Comparison of ENCODE assay signal across 13 cellular contexts in genomic region chr2:11158916-11159573, GRCh38.
"Had no signal": no experiment of that assay in that cellular context is flagged by ENCODE, and none has a peak within 500 bp of the region (broad histone marks: within the 10 kb centered on the region; RNA-seq: fewer than 3 reads in every experiment).

No MANE protein-coding gene starts in this region.

- H3K9me3 ChIP-seq: body of pancreas, mucosa of descending colon, pancreas, thoracic aorta had no signal

- H3K4me3 ChIP-seq: body of pancreas, mucosa of descending colon, smooth muscle cell, thoracic aorta had no signal

- DNase-seq: activated naive CD4-positive, alpha-beta T cell treated with Interleukin-2 at 50 U/mL for 16 hours; body of pancreas; kidney glomerular epithelial cell; mucosa of descending colon; naive B cell; stimulated activated CD4-positive, alpha-beta T cell treated with anti-CD3 and anti-CD28 coated beads, Interleukin-4, amount 100 ng/mL, for 24 hours; T-helper 1 cell; T-helper 9 cell had no signal

- H3K27me3 ChIP-seq: body of pancreas, pancreas had no signal

- ATAC-seq: body of pancreas; mucosa of descending colon; pancreas; sciatic nerve; stimulated activated memory B cell treated with anti-CD40 and anti-IgM and Interleukin-4, amounts not matched to agents 10 μg/mL and 1 μg/mL and 100 μg/mL, for 72 hours had no signal

- H3K36me3 ChIP-seq: pancreas had no signal

- H3K27ac ChIP-seq: thoracic aorta had no signal
